ENCODE assay signal across 10 cellular contexts in genomic region chr7:142300689-142301088, GRCh38. TPM values are rescaled to one million over a fixed set of nuclear protein-coding genes. Genes with fewer than 3 reads are reported as not detected.
A peak's percentile ranks its signal among the peaks of the same experiment; 100 is the strongest.
DNase-seq lines count a peak whose midpoint lies in the region; ATAC-seq and TF ChIP-seq lines count a peak whose summit lies in the region.
"Had no signal": no experiment of that assay in that cellular context is flagged by ENCODE, and none has a peak within 500 bp of the region (broad histone marks: within the 10 kb centered on the region; RNA-seq: fewer than 3 reads in every experiment).

No MANE protein-coding gene starts in this region.

- CTCF ChIA-PET in Calu3 (lab: Charles Lee), result no interaction called here

- H3K4me1 ChIP-seq in gastroesophageal sphincter, result no peaks in the 10 kb centered on the region

- H3K27me3 ChIP-seq in kidney epithelial cell (ENCODE audit: control insufficient read depth, insufficient read depth, low read length) (peaks cover 2% of the 10 kb centered on the region), gastroesophageal sphincter (peaks cover 11% of the 10 kb centered on the region)

- DNase-seq in Calu3 (peak; percentile 33), HuH-7 (ENCODE audit: low spot score) (peak; percentile 35), kidney epithelial cell (ENCODE audit: low read depth) (no peak)
- no peak for DNase-seq in activated T-cell treated with anti-CD3 and anti-CD28 coated beads, Interleukin-2, amount 50 U/mL, for 24 hours
- DNase-seq in activated CD4-positive, CD25-positive, alpha-beta regulatory T cell treated with anti-CD3 and anti-CD28 coated beads, Interleukin-2, amount 50 U/mL, for 72 hours, result no peak

- H3K9me3 ChIP-seq in gastroesophageal sphincter, result no peaks in the 10 kb centered on the region
- H3K9me3 ChIP-seq: thoracic aorta had no signal

- ATAC-seq in gastroesophageal sphincter (no peak), GM19463 (IDR thresholded peaks at IDR 0.05; ENCODE audit: unreplicated experiment) (no peak), HG02642 (IDR thresholded peaks at IDR 0.05; ENCODE audit: poor library complexity, unreplicated experiment) (no peak)

- no peaks in the 10 kb centered on the region for H3K9me3 Mint-ChIP-seq in Calu3 (ENCODE audit: low read depth, unreplicated experiment)
- H3K9me3 Mint-ChIP-seq in activated T-cell treated with anti-CD3 and anti-CD28 coated beads, Interleukin-2, amount 50 U/mL, for 24 hours, result no peaks in the 10 kb centered on the region

- H3K27ac ChIP-seq in gastroesophageal sphincter, result no peak overlapping the region
- H3K27ac ChIP-seq: thoracic aorta had no signal

- no peaks in the 10 kb centered on the region for H3K4me1 Mint-ChIP-seq in Calu3 (ENCODE audit: low read depth, unreplicated experiment)
- peaks cover 27% of the 10 kb centered on the region for H3K4me1 Mint-ChIP-seq in activated T-cell treated with anti-CD3 and anti-CD28 coated beads, Interleukin-2, amount 50 U/mL, for 24 hours (ENCODE audit: low read depth)

- intact Hi-C loops in Calu3 (cut with micrococcal nuclease; ENCODE audit: unreplicated experiment), result no loop called here

- H3K36me3 Mint-ChIP-seq in Calu3 (ENCODE audit: insufficient read depth, unreplicated experiment), result no peaks in the 10 kb centered on the region
- no peaks in the 10 kb centered on the region for H3K36me3 Mint-ChIP-seq in activated T-cell treated with anti-CD3 and anti-CD28 coated beads, Interleukin-2, amount 50 U/mL, for 24 hours (ENCODE audit: low read depth)

- TF ChIP-seq POLR2A in gastroesophageal sphincter (IDR thresholded peaks at IDR 0.05), result no peak

- peaks cover 83% of the 10 kb centered on the region for H3K27me3 Mint-ChIP-seq in Calu3 (ENCODE audit: unreplicated experiment)
- peaks cover 23% of the 10 kb centered on the region for H3K27me3 Mint-ChIP-seq in activated T-cell treated with anti-CD3 and anti-CD28 coated beads, Interleukin-2, amount 50 U/mL, for 24 hours

- H3K4me3 Mint-ChIP-seq in Calu3 (ENCODE audit: low read depth, unreplicated experiment), result no peak overlapping the region
- peak overlapping the region; percentile 46 for H3K4me3 Mint-ChIP-seq in activated T-cell treated with anti-CD3 and anti-CD28 coated beads, Interleukin-2, amount 50 U/mL, for 24 hours

- WGBS in gastroesophageal sphincter (ENCODE audit: low coverage in 1 of 2), 2 donors, result 67 to 69% methylated on average over 2 of the region's 3 CpGs

- TF ChIP-seq CTCF in Calu3 (IDR thresholded peaks at IDR 0.05; ENCODE audit: unreplicated experiment) (no peak), kidney epithelial cell (IDR thresholded peaks at IDR 0.05; ENCODE audit: insufficient read depth, low read length, poor library complexity, severe bottlenecking) (peak; percentile 18), gastroesophageal sphincter (IDR thresholded peaks at IDR 0.05) (no peak)

- no TSS peak for BruUV-seq in Calu3 (replicated peaks; lab: Mats Ljungman, UMichigan)

- no peak overlapping the region for H3K27ac Mint-ChIP-seq in Calu3 (ENCODE audit: unreplicated experiment)
- peak overlapping the region; percentile 48 for H3K27ac Mint-ChIP-seq in activated T-cell treated with anti-CD3 and anti-CD28 coated beads, Interleukin-2, amount 50 U/mL, for 24 hours

- no peak for TF ChIP-seq EP300 in gastroesophageal sphincter (IDR thresholded peaks at IDR 0.05)

- H3K4me3 ChIP-seq in kidney epithelial cell (ENCODE audit: low read depth, low read length) (no peak overlapping the region), gastroesophageal sphincter (no peak overlapping the region)
- H3K4me3 ChIP-seq: thoracic aorta had no signal

- H3K36me3 ChIP-seq in kidney epithelial cell (ENCODE audit: control insufficient read depth, insufficient read depth, low read length) (no peaks in the 10 kb centered on the region), gastroesophageal sphincter (no peaks in the 10 kb centered on the region)
- H3K36me3 ChIP-seq: thoracic aorta had no signal

RNA-seq across cellular contexts. Expression of gene PRSS58, which starts 42.8 kb away (rescaled TPM):
- total RNA-seq in Calu3 (2022) (not detected in 2 replicates), kidney epithelial cell (not detected in 2 replicates), gastroesophageal sphincter (not detected)
- total RNA-seq: T-helper 2 cell treated with Interferon-gamma antibody and Interleukin-4, amounts not matched to agents 100 ng/mL and 5 ng/mL, for 36 hours; thoracic aorta had no signal

Comparison
In these comparisons a context has a peak if more than half of its experiments do, and no peak if none do; other contexts are left out.
1. DNase-seq: peak in Calu3 (single experiment) and HuH-7 (single experiment); none in activated T-cell treated with anti-CD3 and anti-CD28 coated beads, Interleukin-2, amount 50 U/mL, for 24 hours (single experiment), kidney epithelial cell (single experiment) and activated CD4-positive, CD25-positive, alpha-beta regulatory T cell treated with anti-CD3 and anti-CD28 coated beads, Interleukin-2, amount 50 U/mL, for 72 hours (single experiment).